In the genomic region with DNA sequence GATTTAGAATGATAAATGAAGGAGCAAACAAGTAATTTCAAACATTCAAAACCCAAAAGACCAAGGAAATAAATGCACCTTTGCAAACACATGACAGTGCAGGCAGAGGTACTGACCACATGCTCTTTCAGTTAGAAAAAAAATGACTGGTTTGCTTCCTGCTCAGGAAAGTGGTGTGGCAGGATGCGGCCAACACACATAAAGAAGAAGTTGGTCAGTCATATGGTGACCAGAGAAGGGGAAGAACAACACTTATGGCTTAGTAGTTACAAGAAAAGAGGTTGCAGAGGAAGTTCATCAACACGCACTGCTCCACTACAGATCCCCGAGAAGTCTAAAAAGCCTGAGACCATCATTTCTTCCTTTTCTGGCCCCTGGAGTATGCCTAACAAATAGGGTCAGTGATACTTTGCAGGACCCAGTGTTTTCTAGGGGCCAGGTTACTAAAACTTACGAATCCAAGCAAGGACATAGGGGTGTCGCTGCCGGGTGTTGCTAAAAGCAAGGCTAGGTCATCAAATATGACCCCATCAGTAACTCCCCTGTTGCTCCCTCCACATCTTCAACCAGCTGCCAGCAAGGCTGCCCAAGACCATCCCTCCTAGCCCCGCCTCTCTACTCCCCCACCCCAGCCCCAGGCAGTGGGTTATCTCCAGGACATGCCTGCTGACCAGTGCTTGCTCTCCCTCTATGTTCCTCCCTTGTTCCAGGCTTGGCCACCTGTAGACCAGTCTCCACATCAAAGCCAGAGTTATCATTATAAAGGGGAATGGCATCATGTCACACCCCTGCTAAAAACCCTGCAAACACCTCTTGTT, we compare ENCODE assay signal across 9 cellular contexts. TPM values are rescaled to one million over a fixed set of nuclear protein-coding genes. Genes with fewer than 3 reads are reported as not detected.
DNase-seq lines count a peak whose midpoint lies in the region; ATAC-seq and TF ChIP-seq lines count a peak whose summit lies in the region.
"Had no signal": no experiment of that assay in that cellular context is flagged by ENCODE, and none has a peak within 500 bp of the region (broad histone marks: within the 10 kb centered on the region; RNA-seq: fewer than 3 reads in every experiment).

No MANE protein-coding gene starts in this region.

- peak; percentile 24 for DNase-seq in DMS53 (lab: John Stamatoyannopoulos, UW)
- no peak for DNase-seq in DMS53 treated with DMSO at 0.1 percent for 48 hours (lab: John Stamatoyannopoulos, UW; ENCODE audit: unreplicated experiment)
- peak; percentile 99 for DNase-seq in SKM-1 (lab: John Stamatoyannopoulos, UW; ENCODE audit: unreplicated experiment)
- DNase-seq in midbrain (lab: John Stamatoyannopoulos, UW): peak; percentile 22
- no peak for DNase-seq in germinal center (ENCODE audit: low spot score)
- DNase-seq in prostate gland (ENCODE audit: low spot score): no peak
- DNase-seq in CD4-positive, alpha-beta memory T cell: no peak

- WGBS in prostate gland: 87% methylated on average over 7 of the region's 7 CpGs

- TF ChIP-seq POLR2A in prostate gland (IDR thresholded peaks at IDR 0.05): no peak

- no peak overlapping the region for H3K27ac ChIP-seq in prostate gland
- H3K27ac ChIP-seq in CD4-positive, alpha-beta memory T cell (ENCODE audit: low read depth, low read length): no peak overlapping the region
- H3K27ac ChIP-seq: 22Rv1 had no signal

- H3K4me1 Mint-ChIP-seq in CD4-positive, alpha-beta memory T cell: peaks cover 13 to 31% (median 19%) of the 10 kb centered on the region in 4 donors

- no peak for TF ChIP-seq CTCF in prostate gland (IDR thresholded peaks at IDR 0.05)

- ATAC-seq in HG02884 (IDR thresholded peaks at IDR 0.05; ENCODE audit: unreplicated experiment): peak; percentile 95

- no peaks in the 10 kb centered on the region for H3K36me3 Mint-ChIP-seq in CD4-positive, alpha-beta memory T cell

- no peaks in the 10 kb centered on the region for H3K27me3 ChIP-seq in prostate gland (replicated peaks; ENCODE audit: insufficient read depth)
- no peaks in the 10 kb centered on the region for H3K27me3 ChIP-seq in CD4-positive, alpha-beta memory T cell (ENCODE audit: insufficient read depth, low read length)

- intact Hi-C loops in prostate gland (cut with DNase I): no loop called here
- intact Hi-C loops in CD4-positive, alpha-beta memory T cell (cut with micrococcal nuclease): no loop called here

- H3K9me3 Mint-ChIP-seq in CD4-positive, alpha-beta memory T cell: peaks cover 0 to 2% (median 0%) of the 10 kb centered on the region in 8 donors

- H3K27me3 Mint-ChIP-seq in CD4-positive, alpha-beta memory T cell: peaks cover 2% of the 10 kb centered on the region in 2 donors

- no peaks in the 10 kb centered on the region for H3K4me1 ChIP-seq in prostate gland (replicated peaks)
- H3K4me1 ChIP-seq in CD4-positive, alpha-beta memory T cell (ENCODE audit: insufficient read depth, low read length): peaks cover 16% of the 10 kb centered on the region

- CTCF ChIA-PET in CD4-positive, alpha-beta memory T cell (lab: Charles Lee; ENCODE audit: partially characterized antibody): no interaction called here

- H3K4me3 ChIP-seq in prostate gland: no peak overlapping the region
- no peak overlapping the region for H3K4me3 ChIP-seq in CD4-positive, alpha-beta memory T cell (ENCODE audit: low read length in 2 of 2)

- H3K9me3 ChIP-seq in prostate gland: no peaks in the 10 kb centered on the region
- H3K9me3 ChIP-seq in CD4-positive, alpha-beta memory T cell (ENCODE audit: control insufficient read depth in 1 of 2, low read length in 2 of 2): no peaks in the 10 kb centered on the region

- peak overlapping the region in 1 of 7 donors; percentile 53 for H3K27ac Mint-ChIP-seq in CD4-positive, alpha-beta memory T cell

- POLR2A ChIA-PET in CD4-positive, alpha-beta memory T cell (lab: Charles Lee; ENCODE audit: partially characterized antibody): no interaction called here

- H3K36me3 ChIP-seq in prostate gland: no peaks in the 10 kb centered on the region
- no peaks in the 10 kb centered on the region for H3K36me3 ChIP-seq in CD4-positive, alpha-beta memory T cell (ENCODE audit: insufficient read depth, low read length)

- peak overlapping the region in 1 of 8 donors; percentile 25 for H3K4me3 Mint-ChIP-seq in CD4-positive, alpha-beta memory T cell

RNA-seq across cellular contexts. Expression of a gene that starts 11.2 kb away (rescaled TPM):
- total RNA-seq in prostate gland: 10 to 100 TPM in 1 of 2 donors, 1 to 10 TPM in 1; 8.3 to 55.7 TPM
- total RNA-seq in CD4-positive, alpha-beta memory T cell: under 1 TPM; 0.44 to 0.67 TPM
- under 1 TPM in 1 of 2 donors, not detected in 1; 0.11 TPM for polyA plus RNA-seq in CD4-positive, alpha-beta memory T cell

Comparison
In these comparisons a context has a peak if more than half of its experiments do, and no peak if none do; other contexts are left out.
1. DNase-seq: peak in DMS53 (single experiment), SKM-1 (single experiment) and midbrain (single experiment); none in DMS53 treated with DMSO at 0.1 percent for 48 hours (single experiment), germinal center (single experiment), prostate gland (single experiment) and CD4-positive, alpha-beta memory T cell (0 of 5).
2. RNA of a gene that starts 11.2 kb away (total RNA-seq): 8.3 to 55.7 TPM in prostate gland; 0.44 to 0.67 TPM in CD4-positive, alpha-beta memory T cell; every median in the first group is over 4 times any median in the second.